In the genomic region with DNA sequence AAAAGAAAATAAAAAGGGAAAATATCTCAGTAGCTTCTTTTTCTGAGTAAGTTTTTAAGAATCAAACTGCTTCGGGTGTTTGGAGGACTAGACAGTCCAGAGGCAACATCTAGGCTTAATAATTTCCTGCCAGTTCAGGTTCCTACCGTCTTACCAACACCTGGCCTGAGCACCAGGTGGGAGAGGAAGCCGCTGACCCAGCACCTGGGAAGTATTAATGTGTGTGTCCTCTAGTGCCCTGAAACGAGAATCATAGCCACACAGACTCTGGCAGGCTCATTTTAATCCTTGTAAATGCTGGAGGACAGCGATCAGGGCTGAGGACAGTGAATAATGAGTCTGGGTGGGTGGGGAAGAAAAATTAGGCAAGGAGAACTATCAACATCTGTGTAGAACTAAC, we compare ENCODE assay signal across 22 cellular contexts.
"Had no signal": no experiment of that assay in that cellular context is flagged by ENCODE, and none has a peak within 500 bp of the region (broad histone marks: within the 10 kb centered on the region; RNA-seq: fewer than 3 reads in every experiment).

No MANE protein-coding gene starts in this region.

- H3K27ac ChIP-seq: dorsolateral prefrontal cortex, gastrocnemius medialis, left lung, prostate gland, right atrium auricular region, stomach, thyroid gland had no signal

- H3K4me3 Mint-ChIP-seq: naive thymus-derived CD4-positive, alpha-beta T cell; nephron; stimulated activated effector memory CD8-positive, alpha-beta T cell treated with anti-CD3 and anti-CD28 coated beads, Interleukin-12 subunit alpha, Interleukin-12 subunit beta, amount 100 ng/mL, for 72 hours had no signal

- H3K4me3 ChIP-seq: dorsolateral prefrontal cortex, gastrocnemius medialis, left lung, prostate gland, right atrium auricular region, smooth muscle cell, stomach, thyroid gland had no signal

- H3K4me1 ChIP-seq: left lung, prostate gland, right atrium auricular region, stomach, thyroid gland had no signal

- DNase-seq: dorsolateral prefrontal cortex; effector CD4-positive, alpha-beta T cell; gastrocnemius medialis; head of caudate nucleus; left lung; mesenchymal stem cell; midbrain; naive thymus-derived CD4-positive, alpha-beta T cell; nucleus accumbens; stimulated activated CD4-positive, alpha-beta T cell treated with anti-CD3 and anti-CD28 coated beads, Interleukin-12 subunit alpha, Interleukin-12 subunit beta, amount 100 ng/mL, for 4 hours; stimulated activated CD4-positive, alpha-beta T cell treated with anti-CD3 and anti-CD28 coated beads, Interleukin-2, amount 100 ng/mL, for 24 hours; stimulated activated CD4-positive, alpha-beta T cell treated with anti-CD3 and anti-CD28 coated beads, Interleukin-4, amount 100 ng/mL, for 24 hours; stimulated activated naive CD4-positive, alpha-beta T cell treated with Interleukin-2 at 50 U/mL for 16 hours; stomach; thyroid gland; trophoblast cell had no signal

- H3K4me2 ChIP-seq: smooth muscle cell had no signal

- H3K27ac Mint-ChIP-seq: naive thymus-derived CD4-positive, alpha-beta T cell; nephron; stimulated activated effector memory CD8-positive, alpha-beta T cell treated with anti-CD3 and anti-CD28 coated beads, Interleukin-12 subunit alpha, Interleukin-12 subunit beta, amount 100 ng/mL, for 72 hours had no signal

- H3K4me1 Mint-ChIP-seq: nephron had no signal

- ATAC-seq: gastrocnemius medialis; left lung; naive thymus-derived CD4-positive, alpha-beta T cell; sciatic nerve; stimulated activated effector memory CD8-positive, alpha-beta T cell treated with anti-CD3 and anti-CD28 coated beads, Interleukin-12 subunit alpha, Interleukin-12 subunit beta, amount 100 ng/mL, for 72 hours had no signal

- H3K9me3 ChIP-seq: gastrocnemius medialis, left lung, prostate gland, right atrium auricular region, stomach, thyroid gland had no signal

- H3K27me3 ChIP-seq: dorsolateral prefrontal cortex, gastrocnemius medialis, left lung, right atrium auricular region, stomach, thyroid gland had no signal

- H3K36me3 Mint-ChIP-seq: stimulated activated effector memory CD8-positive, alpha-beta T cell treated with anti-CD3 and anti-CD28 coated beads, Interleukin-12 subunit alpha, Interleukin-12 subunit beta, amount 100 ng/mL, for 72 hours had no signal

- H3K36me3 ChIP-seq: gastrocnemius medialis, left lung, prostate gland, right atrium auricular region, stomach, thyroid gland had no signal

- H3K27me3 Mint-ChIP-seq: naive thymus-derived CD4-positive, alpha-beta T cell had no signal
